In genomic region chr5:1068204-1068894, GRCh38 we compare ENCODE assay signal across 18 cellular contexts. TPM values are rescaled to one million over a fixed set of nuclear protein-coding genes. Genes with fewer than 3 reads are reported as not detected.
A peak's percentile ranks its signal among the peaks of the same experiment; 100 is the strongest.
DNase-seq lines count a peak whose midpoint lies in the region; ATAC-seq, FAIRE-seq and TF ChIP-seq lines count a peak whose summit lies in the region.
"Had no signal": no experiment of that assay in that cellular context is flagged by ENCODE, and none has a peak within 500 bp of the region (broad histone marks: within the 10 kb centered on the region; RNA-seq: fewer than 3 reads in every experiment).

No MANE protein-coding gene starts in this region.

- WGBS in right lobe of liver (ENCODE audit: insufficient coverage, low coverage, low lambda C conversion rate, missing lambda C conversion rate): 67% methylated on average over 5 of the region's 34 CpGs
- 95% methylated on average over 21 of the region's 34 CpGs for WGBS in HepG2 (ENCODE audit: low lambda C conversion rate)
- WGBS in mesendoderm (ENCODE audit: extremely low coverage, insufficient coverage, low lambda C conversion rate): no CpG with 5 or more reads among the region's 34 CpGs
- WGBS in transverse colon (ENCODE audit: low coverage in 1 of 2), 2 donors: 83 to 89% methylated on average over 3 to 29 of the region's 34 CpGs

- H3K4me3 Mint-ChIP-seq in activated T-helper 2 cell treated with anti-CD3 and anti-CD28 coated beads, Interferon-gamma antibody, Interleukin-2, Interleukin-4, amounts not matched to agents 10 μg/mL and 5 μg/mL and 100 μg/mL, durations not matched to agents 14 hours and 24 hours and 36 hours (ENCODE audit: low read depth): no peak overlapping the region
- H3K4me3 Mint-ChIP-seq: CD8-positive, alpha-beta memory T cell had no signal

- H3K4me2 ChIP-seq in HepG2 (ENCODE audit: low read depth, low read length): no peak overlapping the region
- no peak overlapping the region for H3K4me2 ChIP-seq in mesendoderm (ENCODE audit: low read length)

- H3K4me3 ChIP-seq in right lobe of liver (no peak overlapping the region), HepG2 (replicated peaks in 1 of 3; ENCODE audit: insufficient read depth in 1 of 3, low read depth in 2 of 3, low read length in 3 of 3) (no peak overlapping the region), left ventricle myocardium inferior (no peak overlapping the region), mesendoderm (ENCODE audit: low read length) (no peak overlapping the region), transverse colon (no peak overlapping the region)
- H3K4me3 ChIP-seq: BLaER1 treated with 17β-estradiol and CSF1 and Interleukin-3, amounts not matched to agents 10 nM and 100 nM had no signal

- H2AK5ac ChIP-seq in mesendoderm (ENCODE audit: low read length): no peak overlapping the region

- no peaks in the 10 kb centered on the region for H3K27me3 Mint-ChIP-seq in activated T-helper 2 cell treated with anti-CD3 and anti-CD28 coated beads, Interferon-gamma antibody, Interleukin-2, Interleukin-4, amounts not matched to agents 10 μg/mL and 5 μg/mL and 100 μg/mL, durations not matched to agents 14 hours and 24 hours and 36 hours (ENCODE audit: low read depth)
- H3K27me3 Mint-ChIP-seq: CD8-positive, alpha-beta memory T cell had no signal

- peaks cover 10% of the 10 kb centered on the region for H3K36me3 Mint-ChIP-seq in activated T-helper 2 cell treated with anti-CD3 and anti-CD28 coated beads, Interferon-gamma antibody, Interleukin-2, Interleukin-4, amounts not matched to agents 10 μg/mL and 5 μg/mL and 100 μg/mL, durations not matched to agents 14 hours and 24 hours and 36 hours (ENCODE audit: low read depth)

- no peaks in the 10 kb centered on the region for H3K9me3 Mint-ChIP-seq in activated T-helper 2 cell treated with anti-CD3 and anti-CD28 coated beads, Interferon-gamma antibody, Interleukin-2, Interleukin-4, amounts not matched to agents 10 μg/mL and 5 μg/mL and 100 μg/mL, durations not matched to agents 14 hours and 24 hours and 36 hours
- H3K9me3 Mint-ChIP-seq: CD8-positive, alpha-beta memory T cell had no signal

- TF ChIP-seq CTCF in right lobe of liver (IDR thresholded peaks at IDR 0.05) (no peak), HepG2 (CRISPR knock-in tag; IDR thresholded peaks at IDR 0.05) (no peak), left ventricle myocardium inferior (IDR thresholded peaks at IDR 0.05; ENCODE audit: borderline replicate concordance) (no peak), transverse colon (IDR thresholded peaks at IDR 0.05) (no peak)

- ATAC-seq in right lobe of liver (peak; percentile 12 to 38 (median 19)), HepG2 (no peak), HG03135 (IDR thresholded peaks at IDR 0.05; ENCODE audit: unreplicated experiment) (no peak)

- H3K36me3 ChIP-seq in right lobe of liver (peaks cover 0 to 44% (median 10%) of the 10 kb centered on the region in 4 donors), HepG2 (replicated peaks in 1 of 2; ENCODE audit: control insufficient read depth in 1 of 2, insufficient read depth in 2 of 2, low read length in 2 of 2) (peaks cover 16 to 50% of the 10 kb centered on the region in 2 experiments; a peak in 4 of 5 replicates), left ventricle myocardium inferior (peaks cover 57% of the 10 kb centered on the region), mesendoderm (ENCODE audit: control insufficient read depth, insufficient read depth, low read length) (no peaks in the 10 kb centered on the region), transverse colon (peaks cover 0 to 7% (median 2%) of the 10 kb centered on the region in 4 donors)

- H2BK120ac ChIP-seq in mesendoderm (ENCODE audit: low read depth, low read length): no peak overlapping the region

- H3K23ac ChIP-seq in mesendoderm (ENCODE audit: low read length): no peak overlapping the region

- H3K27ac Mint-ChIP-seq in activated T-helper 2 cell treated with anti-CD3 and anti-CD28 coated beads, Interferon-gamma antibody, Interleukin-2, Interleukin-4, amounts not matched to agents 10 μg/mL and 5 μg/mL and 100 μg/mL, durations not matched to agents 14 hours and 24 hours and 36 hours: no peak overlapping the region

- no peak overlapping the region for H3K4ac ChIP-seq in mesendoderm (ENCODE audit: low read depth, low read length)

- H3K9me3 ChIP-seq in right lobe of liver (no peaks in the 10 kb centered on the region), HepG2 (ENCODE audit: low read length) (no peaks in the 10 kb centered on the region), left ventricle myocardium inferior (replicated peaks) (no peaks in the 10 kb centered on the region), transverse colon (no peaks in the 10 kb centered on the region)
- H3K9me3 ChIP-seq: BLaER1 treated with 17β-estradiol and CSF1 and Interleukin-3, amounts not matched to agents 10 nM and 100 nM had no signal

- no peak overlapping the region for H4K8ac ChIP-seq in mesendoderm (ENCODE audit: low read depth, low read length)

- DNase-seq in right lobe of liver: no peak
- DNase-seq in HepG2 (ENCODE audit: low spot score): no peak
- DNase-seq in left ventricle myocardium inferior: peak; percentile 71
- peak; percentile 8 for DNase-seq in mesendoderm
- DNase-seq in activated T-helper 2 cell treated with anti-CD3 and anti-CD28 coated beads, Interferon-gamma antibody, Interleukin-2, Interleukin-4, amounts not matched to agents 10 μg/mL and 5 μg/mL and 100 μg/mL, durations not matched to agents 14 hours and 24 hours and 36 hours (ENCODE audit: low spot score): no peak
- no peak for DNase-seq in NCI-H526 treated with DMSO at 0.1 percent for 48 hours (lab: John Stamatoyannopoulos, UW)
- DNase-seq in transverse colon: no peak
- DNase-seq: CD8-positive, alpha-beta memory T cell; DMS79; Kasumi-1; NCI-H1105; NCI-H1694; NCI-H2227 treated with DMSO at 0.1 percent for 48 hours; NCI-H524 had no signal

- intact Hi-C loops in right lobe of liver (cut with DNase I): no loop called here
- intact Hi-C loops in HepG2 (cut with micrococcal nuclease; ENCODE audit: unreplicated experiment): no loop called here
- intact Hi-C loops in left ventricle myocardium inferior (cut with micrococcal nuclease): no loop called here
- intact Hi-C loops in activated T-helper 2 cell treated with anti-CD3 and anti-CD28 coated beads, Interferon-gamma antibody, Interleukin-2, Interleukin-4, amounts not matched to agents 10 μg/mL and 5 μg/mL and 100 μg/mL, durations not matched to agents 14 hours and 24 hours and 36 hours (cut with micrococcal nuclease): no loop called here
- intact Hi-C loops in transverse colon (cut with DNase I; ENCODE audit: low total_unique reads): no loop called here

- H4K5ac ChIP-seq in mesendoderm (ENCODE audit: low read length): no peak overlapping the region

- H2AFZ ChIP-seq in HepG2 (ENCODE audit: low read length): no peak overlapping the region

- TF ChIP-seq POLR2A in right lobe of liver (IDR thresholded peaks at IDR 0.05) (no peak), HepG2 (IDR thresholded peaks at IDR 0.05; ENCODE audit: insufficient read depth in 1 of 2, low read depth in 2 of 2, low read length in 2 of 2) (no peak), transverse colon (IDR thresholded peaks at IDR 0.05) (no peak)

- BruUV-seq in HepG2 (replicated peaks; lab: Mats Ljungman, UMichigan): no TSS peak

- FAIRE-seq in HepG2 (lab: Jason Lieb, UNC): no peak
- FAIRE-seq: A204.1, D721Med had no signal

- no peaks in the 10 kb centered on the region for H3K4me1 Mint-ChIP-seq in activated T-helper 2 cell treated with anti-CD3 and anti-CD28 coated beads, Interferon-gamma antibody, Interleukin-2, Interleukin-4, amounts not matched to agents 10 μg/mL and 5 μg/mL and 100 μg/mL, durations not matched to agents 14 hours and 24 hours and 36 hours (ENCODE audit: low read depth)
- H3K4me1 Mint-ChIP-seq: CD8-positive, alpha-beta memory T cell had no signal

- in situ Hi-C loops in HepG2 (cut with HindIII; ENCODE audit: extremely low pct_ligation_motif_present, low pct_unique_long_range_greater_than_20kb): loop anchor here (5.0 kb wide), 1 partner anchor 34 kb away; no protein-coding TSS in a partner anchor
- in situ Hi-C loops in transverse colon (cut with MboI; ENCODE audit: low pct_ligation_motif_present in 1 of 4, low pct_unique_long_range_greater_than_20kb in 1 of 4, low sequenced_read_pairs in 3 of 4): no loop called here

- H4K20me1 ChIP-seq in HepG2 (ENCODE audit: insufficient read depth, low read length): no peaks in the 10 kb centered on the region

- H3K4me1 ChIP-seq in right lobe of liver: no peaks in the 10 kb centered on the region
- no peaks in the 10 kb centered on the region for H3K4me1 ChIP-seq in HepG2 (ENCODE audit: insufficient read depth, low read length)
- peaks cover 24% of the 10 kb centered on the region for H3K4me1 ChIP-seq in left ventricle myocardium inferior
- H3K4me1 ChIP-seq in mesendoderm (ENCODE audit: control insufficient read depth, low read depth, low read length): no peaks in the 10 kb centered on the region
- no peaks in the 10 kb centered on the region for H3K4me1 ChIP-seq in transverse colon

- H3K79me2 ChIP-seq in HepG2 (ENCODE audit: insufficient read depth, low read length): no peaks in the 10 kb centered on the region
- H3K79me2 ChIP-seq in mesendoderm (ENCODE audit: control insufficient read depth, insufficient read depth, low read length): no peaks in the 10 kb centered on the region

- no peak overlapping the region for H2BK5ac ChIP-seq in mesendoderm (ENCODE audit: low read length)

- TF ChIP-seq EP300 in HepG2 (IDR thresholded peaks at IDR 0.05; ENCODE audit: low read depth in 2 of 2, low read length in 2 of 2): no peak
- TF ChIP-seq EP300 in HepG2 (CRISPR knock-in tag; IDR thresholded peaks at IDR 0.05; ENCODE audit: borderline replicate concordance): no peak
- TF ChIP-seq EP300 in transverse colon (IDR thresholded peaks at IDR 0.05; ENCODE audit: low read depth): no peak

- H3K18ac ChIP-seq in mesendoderm (ENCODE audit: low read length): no peak overlapping the region

- TF ChIP-seq RAD21 in HepG2 (CRISPR knock-in tag; IDR thresholded peaks at IDR 0.05): no peak

- no peaks in the 10 kb centered on the region for H3K27me3 ChIP-seq in right lobe of liver
- no peaks in the 10 kb centered on the region for H3K27me3 ChIP-seq in HepG2 (ENCODE audit: control insufficient read depth in 1 of 2, insufficient read depth in 2 of 2, low read length in 2 of 2)
- H3K27me3 ChIP-seq in left ventricle myocardium inferior (ENCODE audit: low read depth): no peaks in the 10 kb centered on the region
- H3K27me3 ChIP-seq in mesendoderm (ENCODE audit: insufficient read depth, low read length, poor library complexity): no peaks in the 10 kb centered on the region
- H3K27me3 ChIP-seq in transverse colon: no peaks in the 10 kb centered on the region
- H3K27me3 ChIP-seq: BLaER1 treated with 17β-estradiol and CSF1 and Interleukin-3, amounts not matched to agents 10 nM and 100 nM had no signal

- no peaks in the 10 kb centered on the region for H3K79me1 ChIP-seq in mesendoderm (ENCODE audit: low read length)

- H3K27ac ChIP-seq in right lobe of liver (no peak overlapping the region), HepG2 (ENCODE audit: extremely low read length, insufficient read depth, low read length) (no peak overlapping the region), left ventricle myocardium inferior (replicated peaks) (peak overlapping the region; percentile 57), mesendoderm (ENCODE audit: low read depth, low read length) (no peak overlapping the region), transverse colon (no peak overlapping the region)
- H3K27ac ChIP-seq: BLaER1 treated with 17β-estradiol and CSF1 and Interleukin-3, amounts not matched to agents 10 nM and 100 nM had no signal

- H3K56ac ChIP-seq in mesendoderm (ENCODE audit: low read length): no peak overlapping the region

- POLR2A ChIA-PET in HepG2 (lab: Yijun Ruan, JAX): no interaction called here

- no peak overlapping the region for H2BK15ac ChIP-seq in mesendoderm (replicated peaks; ENCODE audit: low read depth)

- H3K9ac ChIP-seq in HepG2 (ENCODE audit: insufficient read depth, low read depth, low read length): no peak overlapping the region
- no peak overlapping the region for H3K9ac ChIP-seq in mesendoderm (ENCODE audit: low read length)
- H3K9ac ChIP-seq: BLaER1 treated with 17β-estradiol and CSF1 and Interleukin-3, amounts not matched to agents 10 nM and 100 nM had no signal

- CTCF ChIA-PET in HepG2 (lab: Yijun Ruan, JAX; ENCODE audit: low intra/inter-chr PET ratio, low total read pairs): no interaction called here

RNA-seq across cellular contexts. Expression of gene SLC12A7, which starts 43.5 kb away (rescaled TPM):
- total RNA-seq in right lobe of liver (10 to 100 TPM; 38.9 to 65.2 (median 53.3) TPM), HepG2 (2016; rRNA removed; fragmentation: Illumina TruSeq; extraction: Trizol) (7.4 and 14.0 TPM in 2 replicates), left ventricle myocardium inferior (140 TPM), transverse colon (100 to 1,000 TPM in 1 of 4 donors, 10 to 100 TPM in 3; 60.7 to 144 (median 61.4) TPM)
- 9.5 and 12.5 TPM in 2 replicates for total RNA-seq in HepG2 (2016; cell fraction: cytosol; rRNA removed; fragmentation: Illumina TruSeq; extraction: Trizol; ENCODE audit: low read depth)
- 5.2 and 15.7 TPM in 2 replicates for total RNA-seq in HepG2 (2016; cell fraction: insoluble cytoplasmic fraction; rRNA removed; fragmentation: Illumina TruSeq; extraction: Trizol)
- total RNA-seq in HepG2 (2016; cell fraction: membrane; rRNA removed; fragmentation: Illumina TruSeq; extraction: Trizol): 6.9 and 7.7 TPM in 2 replicates
- total RNA-seq in HepG2 (2016; cell fraction: nucleus; rRNA removed; fragmentation: Illumina TruSeq; extraction: Trizol): 21.8 and 25.8 TPM in 2 replicates
- polyA plus RNA-seq in HepG2 (2011; rRNA removed): 18.5 and 25.6 TPM in 2 replicates
- 11.8 and 15.1 TPM in 2 replicates for polyA plus RNA-seq in HepG2 (2011; cell fraction: cytosol; rRNA removed)
- polyA plus RNA-seq in HepG2 (2011; cell fraction: nucleus; rRNA removed): 164 and 213 TPM in 2 replicates
- 28.2 and 30.9 TPM in 2 replicates for polyA plus RNA-seq in HepG2 (2012)
- 1.4 and 1.6 TPM in 2 replicates for polyA plus RNA-seq in HepG2 (2016; cell fraction: cytosol; fragmentation: Illumina TruSeq; extraction: Trizol; ENCODE audit: low read depth)
- polyA plus RNA-seq in HepG2 (2016; cell fraction: insoluble cytoplasmic fraction; fragmentation: Illumina TruSeq; extraction: Trizol; ENCODE audit: low read depth): 6.3 and 7.6 TPM in 2 replicates
- polyA plus RNA-seq in HepG2 (2016; cell fraction: membrane; fragmentation: Illumina TruSeq; extraction: Trizol; ENCODE audit: low read depth): 3.2 and 3.7 TPM in 2 replicates
- polyA plus RNA-seq in HepG2 (2016; cell fraction: nucleus; fragmentation: Illumina TruSeq; extraction: Trizol; ENCODE audit: insufficient read depth, low read depth): 88.5 and 93.5 TPM in 2 replicates
- 6.3 and 47.1 TPM in 2 replicates for polyA minus RNA-seq in HepG2 (2011; rRNA and poly(A)+ RNA removed; ENCODE audit: low replicate concordance)
- 14.7 and 16.2 TPM in 2 replicates for polyA minus RNA-seq in HepG2 (2011; cell fraction: cytosol; rRNA and poly(A)+ RNA removed)
- polyA minus RNA-seq in HepG2 (2011; cell fraction: nucleus; rRNA and poly(A)+ RNA removed): 40.3 and 44.4 TPM in 2 replicates
- polyA plus RNA-seq in mesendoderm (2013, experiment 1 of 2): 8.6 TPM
- polyA plus RNA-seq in mesendoderm (2013, experiment 2 of 2): 8.4 TPM
- total RNA-seq in activated T-helper 2 cell treated with anti-CD3 and anti-CD28 coated beads, Interferon-gamma antibody, Interleukin-2, Interleukin-4, amounts not matched to agents 10 μg/mL and 5 μg/mL and 100 μg/mL, durations not matched to agents 14 hours and 24 hours and 36 hours: 31.1 and 31.9 TPM in 2 replicates

RNA-seq across cellular contexts. Expression of gene NKD2, which starts 59.7 kb away (rescaled TPM):
- total RNA-seq in right lobe of liver (1 to 10 TPM in 4 of 6 experiments, under 1 TPM in 2; 0.93 to 2.9 (median 2.2) TPM), HepG2 (2016; rRNA removed; fragmentation: Illumina TruSeq; extraction: Trizol) (0.53 and 0.94 TPM in 2 replicates), left ventricle myocardium inferior (3.7 TPM), transverse colon (under 1 TPM in 2 of 4 donors, not detected in 2; 0.41 to 0.80 TPM)
- total RNA-seq in HepG2 (2016; cell fraction: cytosol; rRNA removed; fragmentation: Illumina TruSeq; extraction: Trizol; ENCODE audit: low read depth): 0.26 and 0.91 TPM in 2 replicates
- 0.77 and 1.1 TPM in 2 replicates for total RNA-seq in HepG2 (2016; cell fraction: insoluble cytoplasmic fraction; rRNA removed; fragmentation: Illumina TruSeq; extraction: Trizol)
- total RNA-seq in HepG2 (2016; cell fraction: membrane; rRNA removed; fragmentation: Illumina TruSeq; extraction: Trizol): 0.48 and 0.90 TPM in 2 replicates
- 0.81 and 2.0 TPM in 2 replicates for total RNA-seq in HepG2 (2016; cell fraction: nucleus; rRNA removed; fragmentation: Illumina TruSeq; extraction: Trizol)
- polyA plus RNA-seq in HepG2 (2011; rRNA removed): 0.81 and 0.82 TPM in 2 replicates
- polyA plus RNA-seq in HepG2 (2011; cell fraction: cytosol; rRNA removed): 0.13 and 0.70 TPM in 2 replicates
- 10.6 and 14.1 TPM in 2 replicates for polyA plus RNA-seq in HepG2 (2011; cell fraction: nucleus; rRNA removed)
- polyA plus RNA-seq in HepG2 (2012): 0.39 and 0.79 TPM in 2 replicates
- polyA plus RNA-seq in HepG2 (2016; cell fraction: cytosol; fragmentation: Illumina TruSeq; extraction: Trizol; ENCODE audit: low read depth): 0.59 and 0.60 TPM in 2 replicates
- 1.1 and 1.2 TPM in 2 replicates for polyA plus RNA-seq in HepG2 (2016; cell fraction: insoluble cytoplasmic fraction; fragmentation: Illumina TruSeq; extraction: Trizol; ENCODE audit: low read depth)
- 0.76 and 0.84 TPM in 2 replicates for polyA plus RNA-seq in HepG2 (2016; cell fraction: membrane; fragmentation: Illumina TruSeq; extraction: Trizol; ENCODE audit: low read depth)
- polyA plus RNA-seq in HepG2 (2016; cell fraction: nucleus; fragmentation: Illumina TruSeq; extraction: Trizol; ENCODE audit: insufficient read depth, low read depth): 5.1 and 6.3 TPM in 2 replicates
- polyA minus RNA-seq in HepG2 (2011; rRNA and poly(A)+ RNA removed; ENCODE audit: low replicate concordance): 1.6 TPM in 1 of 2 replicates, not detected in the other
- polyA minus RNA-seq in HepG2 (2011; cell fraction: cytosol; rRNA and poly(A)+ RNA removed): 0.30 and 0.62 TPM in 2 replicates
- polyA minus RNA-seq in HepG2 (2011; cell fraction: nucleus; rRNA and poly(A)+ RNA removed): 0.62 and 1.0 TPM in 2 replicates
- polyA plus RNA-seq in mesendoderm (2013, experiment 1 of 2): 4.1 TPM
- polyA plus RNA-seq in mesendoderm (2013, experiment 2 of 2): 3.1 TPM
- total RNA-seq in activated T-helper 2 cell treated with anti-CD3 and anti-CD28 coated beads, Interferon-gamma antibody, Interleukin-2, Interleukin-4, amounts not matched to agents 10 μg/mL and 5 μg/mL and 100 μg/mL, durations not matched to agents 14 hours and 24 hours and 36 hours: 14.4 TPM in 2 replicates
- polyA plus RNA-seq: CD8-positive, alpha-beta memory T cell had no signal

Comparison
In these comparisons a context has a peak if more than half of its experiments do, and no peak if none do; other contexts are left out.
1. ATAC-seq: peak in right lobe of liver (4 of 4); none in HepG2 (single experiment) and HG03135 (single experiment).
2. DNase-seq: peak in left ventricle myocardium inferior (single experiment) and mesendoderm (single experiment); none in right lobe of liver (0 of 3), HepG2 (single experiment), activated T-helper 2 cell treated with anti-CD3 and anti-CD28 coated beads, Interferon-gamma antibody, Interleukin-2, Interleukin-4, amounts not matched to agents 10 μg/mL and 5 μg/mL and 100 μg/mL, durations not matched to agents 14 hours and 24 hours and 36 hours (single experiment), NCI-H526 treated with DMSO at 0.1 percent for 48 hours (single experiment) and transverse colon (single experiment).